34 cellular contexts compared by ENCODE assay signal in the genomic region with DNA sequence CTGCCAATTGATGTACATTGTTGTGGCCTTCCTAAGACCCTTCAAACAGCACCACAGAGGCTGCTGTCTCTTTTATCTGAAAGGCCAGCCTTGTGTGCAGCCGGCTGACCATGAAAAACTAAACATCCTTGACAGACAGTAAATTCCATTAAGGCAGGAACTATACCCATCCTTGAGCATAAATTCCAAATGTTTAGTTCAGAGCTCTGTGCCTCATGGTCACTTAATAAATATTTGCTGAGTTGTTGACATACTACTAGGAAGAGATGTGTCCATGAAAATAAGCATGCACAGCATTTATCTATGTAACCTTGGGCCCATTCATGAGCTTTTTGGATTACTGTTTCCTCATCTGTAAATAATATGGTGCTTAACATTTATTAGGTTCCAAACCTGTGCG.
"Had no signal": no experiment of that assay in that cellular context is flagged by ENCODE, and none has a peak within 500 bp of the region (broad histone marks: within the 10 kb centered on the region; RNA-seq: fewer than 3 reads in every experiment).

No MANE protein-coding gene starts in this region.

- ATAC-seq: activated CD4-positive, CD25-positive, alpha-beta regulatory T cell treated with anti-CD3 and anti-CD28 coated beads, Interleukin-2, amount 50 U/mL, for 24 hours; activated CD8-positive, alpha-beta T cell treated with anti-CD3 and anti-CD28 coated beads for 36 hours; activated T-cell treated with anti-CD3 and anti-CD28 coated beads, Interleukin-2, amount 50 U/mL, for 4 hours; activated T-helper 17 cell treated with anti-CD3 and anti-CD28 coated beads, Interleukin-2, amount 50 U/mL, for 72 hours; esophagus mucosa; foreskin keratinocyte; gastrocnemius medialis; T-helper 17 cell had no signal

- H3K4me3 ChIP-seq: coronary artery, dorsolateral prefrontal cortex, gastrocnemius medialis had no signal

- H3K27ac ChIP-seq: brain microvascular endothelial cell, coronary artery, dorsolateral prefrontal cortex, foreskin keratinocyte, gastrocnemius medialis, WERI-Rb-1 had no signal

- H3K9me3 ChIP-seq: gastrocnemius medialis had no signal

- H3K27ac Mint-ChIP-seq: activated B cell treated with CpG ODN at 0.5 μM for 24 hours; activated CD8-positive, alpha-beta T cell treated with anti-CD3 and anti-CD28 coated beads for 36 hours; activated naive CD8-positive, alpha-beta T cell; activated T-helper 17 cell treated with anti-CD3 and anti-CD28 coated beads, Interleukin-2, amount 50 U/mL, for 72 hours; dendritic cell treated with granulocyte-macrophage colony-stimulating factor and Interleukin-4, amounts not matched to agents 40 ng/mL and 50 ng/mL, for 4 days; endodermal cell; T-helper 17 cell; T-helper 2 cell treated with Interferon-gamma antibody and Interleukin-4, amounts not matched to agents 5 μg/mL and 100 μg/mL, for 36 hours had no signal

- H3K4me1 ChIP-seq: foreskin keratinocyte, gastrocnemius medialis had no signal

- DNase-seq: activated B cell treated with CpG ODN at 0.5 μM for 24 hours; activated CD4-positive, alpha-beta T cell treated with anti-CD3 and anti-CD28 coated beads for 48 hours; activated CD4-positive, alpha-beta T cell treated with anti-CD3 and anti-CD28 coated beads, Interleukin-2, amount 50 U/mL, for 1 hour; activated CD4-positive, alpha-beta T cell treated with anti-CD3 and anti-CD28 coated beads, Interleukin-2, amount 50 U/mL, for 48 hours; activated CD8-positive, alpha-beta memory T cell treated with anti-CD3 and anti-CD28 coated beads for 24 hours; activated CD8-positive, alpha-beta T cell treated with anti-CD3 and anti-CD28 coated beads for 36 hours; activated effector memory CD4-positive, alpha-beta T cell treated with Interleukin-2 at 50 U/mL for 16 hours; activated gamma-delta T cell treated with Interleukin-2 at 50 U/mL for 16 hours; activated naive CD4-positive, alpha-beta T cell treated with anti-CD3 and anti-CD28 coated beads, Interleukin-2, amount 50 U/mL, for 16 hours; activated naive CD4-positive, alpha-beta T cell treated with Interleukin-2 at 50 U/mL for 16 hours; activated T-cell treated with anti-CD3 and anti-CD28 coated beads, Interleukin-2, amount 50 U/mL, for 4 hours; amniotic stem cell; anterior cingulate cortex; brain microvascular endothelial cell; dorsolateral prefrontal cortex; effector memory CD4-positive, alpha-beta T cell; endodermal cell; foreskin keratinocyte; gastrocnemius medialis; glutamatergic neuron; T-helper 1 cell; T-helper 17 cell; T1000; WERI-Rb-1 had no signal

- H3K4me3 Mint-ChIP-seq: activated B cell treated with CpG ODN at 0.5 μM for 24 hours; activated CD8-positive, alpha-beta T cell treated with anti-CD3 and anti-CD28 coated beads for 36 hours; activated naive CD8-positive, alpha-beta T cell; activated T-cell treated with anti-CD3 and anti-CD28 coated beads, Interleukin-2, amount 50 U/mL, for 4 hours; activated T-helper 17 cell treated with anti-CD3 and anti-CD28 coated beads, Interleukin-2, amount 50 U/mL, for 72 hours; central memory CD8-positive, alpha-beta T cell; dendritic cell treated with granulocyte-macrophage colony-stimulating factor and Interleukin-4, amounts not matched to agents 40 ng/mL and 50 ng/mL, for 4 days; endodermal cell; T-helper 17 cell; T-helper 2 cell treated with Interferon-gamma antibody and Interleukin-4, amounts not matched to agents 5 μg/mL and 100 μg/mL, for 36 hours had no signal

- FAIRE-seq: astrocyte, bronchial epithelial cell had no signal

- H3K27me3 ChIP-seq: brain microvascular endothelial cell, dorsolateral prefrontal cortex, foreskin keratinocyte, gastrocnemius medialis had no signal

- H3K36me3 ChIP-seq: brain microvascular endothelial cell, gastrocnemius medialis, WERI-Rb-1 had no signal

- H3K9me3 Mint-ChIP-seq: activated B cell treated with CpG ODN at 0.5 μM for 24 hours; activated CD8-positive, alpha-beta T cell treated with anti-CD3 and anti-CD28 coated beads for 36 hours; activated T-cell treated with anti-CD3 and anti-CD28 coated beads, Interleukin-2, amount 50 U/mL, for 4 hours; dendritic cell treated with granulocyte-macrophage colony-stimulating factor and Interleukin-4, amounts not matched to agents 40 ng/mL and 50 ng/mL, for 4 days; T-helper 2 cell treated with Interferon-gamma antibody and Interleukin-4, amounts not matched to agents 5 μg/mL and 100 μg/mL, for 36 hours had no signal

- H3K27me3 Mint-ChIP-seq: activated B cell treated with CpG ODN at 0.5 μM for 24 hours; activated CD8-positive, alpha-beta T cell treated with anti-CD3 and anti-CD28 coated beads for 36 hours; activated naive CD8-positive, alpha-beta T cell; T-helper 17 cell had no signal

- H3K36me3 Mint-ChIP-seq: activated naive CD8-positive, alpha-beta T cell had no signal

- H3K4me1 Mint-ChIP-seq: activated B cell treated with CpG ODN at 0.5 μM for 24 hours; activated T-helper 17 cell treated with anti-CD3 and anti-CD28 coated beads, Interleukin-2, amount 50 U/mL, for 72 hours; central memory CD8-positive, alpha-beta T cell; T-helper 17 cell had no signal
